Comparison of ENCODE assay signal across 16 cellular contexts in genomic region chr19:3274245-3275067, GRCh38. TPM values are rescaled to one million over a fixed set of nuclear protein-coding genes. Genes with fewer than 3 reads are reported as not detected.
DNase-seq lines count a peak whose midpoint lies in the region; ATAC-seq lines count a peak whose summit lies in the region.
"Had no signal": no experiment of that assay in that cellular context is flagged by ENCODE, and none has a peak within 500 bp of the region (broad histone marks: within the 10 kb centered on the region; RNA-seq: fewer than 3 reads in every experiment).

No MANE protein-coding gene starts in this region.

- DNase-seq in activated naive CD4-positive, alpha-beta T cell treated with anti-CD3 and anti-CD28 coated beads for 36 hours: no peak
- no peak for DNase-seq in activated naive CD4-positive, alpha-beta T cell treated with anti-CD3 and anti-CD28 coated beads, Interleukin-2, amount 50 U/mL, for 16 hours
- DNase-seq in T-cell: no peak
- DNase-seq in effector memory CD4-positive, alpha-beta T cell: no peak
- no peak for DNase-seq in SK-N-DZ (ENCODE audit: low spot score)
- DNase-seq in NK-92 treated with Interleukin-12 subunit alpha and Interleukin-12 subunit beta, amount 100 ng/mL, for 24 hours (lab: John Stamatoyannopoulos, UW): no peak
- DNase-seq: activated gamma-delta T cell, islet precursor cell, tibial artery had no signal

- H3K27me3 Mint-ChIP-seq in activated naive CD4-positive, alpha-beta T cell treated with anti-CD3 and anti-CD28 coated beads for 36 hours (ENCODE audit: low read depth): peaks cover 20% of the 10 kb centered on the region
- peaks cover 18 to 19% of the 10 kb centered on the region in 2 donors for H3K27me3 Mint-ChIP-seq in T-cell
- peaks cover 79% of the 10 kb centered on the region for H3K27me3 Mint-ChIP-seq in stimulated activated memory B cell treated with anti-CD40 and anti-IgM and Interleukin-4, amounts not matched to agents 10 μg/mL and 1 μg/mL and 100 μg/mL, for 72 hours

- peak overlapping the region; percentile 77 for H3K4me3 Mint-ChIP-seq in activated naive CD4-positive, alpha-beta T cell treated with anti-CD3 and anti-CD28 coated beads for 36 hours
- H3K4me3 Mint-ChIP-seq in T-cell: peak overlapping the region; percentile 80 to 88 (median 81)
- H3K4me3 Mint-ChIP-seq in stimulated activated memory B cell treated with anti-CD40 and anti-IgM and Interleukin-4, amounts not matched to agents 10 μg/mL and 1 μg/mL and 100 μg/mL, for 72 hours: peak overlapping the region; percentile 82

- H3K9me3 Mint-ChIP-seq in activated naive CD4-positive, alpha-beta T cell treated with anti-CD3 and anti-CD28 coated beads for 36 hours: peaks cover 7% of the 10 kb centered on the region
- H3K9me3 Mint-ChIP-seq in T-cell: no peaks in the 10 kb centered on the region
- peaks cover 5% of the 10 kb centered on the region for H3K9me3 Mint-ChIP-seq in stimulated activated memory B cell treated with anti-CD40 and anti-IgM and Interleukin-4, amounts not matched to agents 10 μg/mL and 1 μg/mL and 100 μg/mL, for 72 hours

- H3K4me3 ChIP-seq in effector memory CD4-positive, alpha-beta T cell (ENCODE audit: insufficient read depth, low read depth, low read length, poor library complexity, severe bottlenecking): peak overlapping the region; percentile 62

- CTCF ChIA-PET in activated naive CD4-positive, alpha-beta T cell treated with anti-CD3 and anti-CD28 coated beads for 36 hours (lab: Charles Lee): interaction anchor here (0.8 to 1.3 kb wide), 3 partner anchors 9 to 18 kb away, joined by 3 to 6 read pairs (median 5); no protein-coding TSS in a partner anchor
- CTCF ChIA-PET in T-cell (lab: Charles Lee): no interaction called here

- H3K36me3 Mint-ChIP-seq in activated naive CD4-positive, alpha-beta T cell treated with anti-CD3 and anti-CD28 coated beads for 36 hours (ENCODE audit: low read depth): no peaks in the 10 kb centered on the region
- H3K36me3 Mint-ChIP-seq in T-cell: no peaks in the 10 kb centered on the region
- no peaks in the 10 kb centered on the region for H3K36me3 Mint-ChIP-seq in stimulated activated memory B cell treated with anti-CD40 and anti-IgM and Interleukin-4, amounts not matched to agents 10 μg/mL and 1 μg/mL and 100 μg/mL, for 72 hours

- intact Hi-C loops in activated naive CD4-positive, alpha-beta T cell treated with anti-CD3 and anti-CD28 coated beads for 36 hours (cut with micrococcal nuclease): no loop called here

- peaks cover 17% of the 10 kb centered on the region for H3K4me1 ChIP-seq in effector memory CD4-positive, alpha-beta T cell (ENCODE audit: control insufficient read depth, insufficient read depth, low read length, poor library complexity, severe bottlenecking)

- ATAC-seq in T-cell (replicated peaks in 1 of 4) (no peak), HG03520 (IDR thresholded peaks at IDR 0.05; ENCODE audit: unreplicated experiment) (no peak)
- no peak for ATAC-seq in stimulated activated memory B cell treated with anti-CD40 and anti-IgM and Interleukin-4, amounts not matched to agents 10 μg/mL and 1 μg/mL and 100 μg/mL, for 72 hours

- H3K9me3 ChIP-seq in effector memory CD4-positive, alpha-beta T cell (ENCODE audit: control insufficient read depth, low read length): no peaks in the 10 kb centered on the region

- H3K27me3 ChIP-seq in effector memory CD4-positive, alpha-beta T cell (replicated peaks; ENCODE audit: control insufficient read depth, insufficient read depth, low read length, poor library complexity, severe bottlenecking): peaks cover 12% of the 10 kb centered on the region

- H3K27ac Mint-ChIP-seq in activated naive CD4-positive, alpha-beta T cell treated with anti-CD3 and anti-CD28 coated beads for 36 hours: no peak overlapping the region
- peak overlapping the region in 1 of 2 donors; percentile 73 for H3K27ac Mint-ChIP-seq in T-cell
- no peak overlapping the region for H3K27ac Mint-ChIP-seq in stimulated activated memory B cell treated with anti-CD40 and anti-IgM and Interleukin-4, amounts not matched to agents 10 μg/mL and 1 μg/mL and 100 μg/mL, for 72 hours

- POLR2A ChIA-PET in T-cell (lab: Charles Lee): no interaction called here

- peaks cover 9% of the 10 kb centered on the region for H3K4me1 Mint-ChIP-seq in activated naive CD4-positive, alpha-beta T cell treated with anti-CD3 and anti-CD28 coated beads for 36 hours (ENCODE audit: low read depth)
- H3K4me1 Mint-ChIP-seq in T-cell: peaks cover 14 to 26% (median 19%) of the 10 kb centered on the region in 3 donors
- peaks cover 11% of the 10 kb centered on the region for H3K4me1 Mint-ChIP-seq in stimulated activated memory B cell treated with anti-CD40 and anti-IgM and Interleukin-4, amounts not matched to agents 10 μg/mL and 1 μg/mL and 100 μg/mL, for 72 hours

- H3K36me3 ChIP-seq in effector memory CD4-positive, alpha-beta T cell (ENCODE audit: control insufficient read depth, insufficient read depth, low read length): no peaks in the 10 kb centered on the region
- H3K36me3 ChIP-seq: tibial artery had no signal

- H3K27ac ChIP-seq in effector memory CD4-positive, alpha-beta T cell (ENCODE audit: insufficient read depth, low read length, poor library complexity, severe bottlenecking): no peak overlapping the region
- H3K27ac ChIP-seq: tibial artery had no signal

RNA-seq across cellular contexts. Expression of gene CELF5, which starts 50.0 kb away (rescaled TPM):
- not detected for total RNA-seq in activated naive CD4-positive, alpha-beta T cell treated with anti-CD3 and anti-CD28 coated beads for 36 hours
- 1 to 10 TPM in 1 of 5 donors, under 1 TPM in 3, not detected in 1; 0.23 to 1.9 (median 0.39) TPM for total RNA-seq in T-cell
- polyA plus RNA-seq in SK-N-DZ (2014; cell fraction: cytosol; rRNA removed): 0.37 and 2.6 TPM in 2 replicates
- polyA plus RNA-seq in SK-N-DZ (2014; cell fraction: nucleus; rRNA removed): 2.1 and 2.8 TPM in 2 replicates
- total RNA-seq: cardiac septum, endothelial cell of umbilical vein, HT1080, mononuclear cell, SK-MEL-5 had no signal
- polyA plus RNA-seq: endothelial cell of umbilical vein had no signal
